ENCODE assay signal across 16 cellular contexts in the genomic region with DNA sequence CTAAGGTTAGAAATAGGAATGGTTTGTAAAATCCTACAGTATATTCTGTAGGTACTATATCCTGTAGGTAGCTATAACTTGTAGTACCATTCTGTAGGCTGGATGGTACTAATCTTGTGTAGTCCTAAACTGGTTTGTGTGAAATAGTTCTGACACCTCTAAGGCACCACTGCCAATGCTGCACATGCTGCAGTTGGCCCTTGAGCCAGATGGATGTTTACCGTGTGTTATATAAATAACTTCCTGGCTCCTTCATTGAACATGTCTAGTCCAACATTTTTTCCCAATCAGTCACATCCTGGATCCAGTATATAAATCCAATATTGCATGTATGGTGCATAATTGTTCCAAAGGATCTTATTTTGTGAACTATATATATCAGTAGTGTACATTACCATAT.
DNase-seq lines count a peak whose midpoint lies in the region; ATAC-seq and TF ChIP-seq lines count a peak whose summit lies in the region.
"Had no signal": no experiment of that assay in that cellular context is flagged by ENCODE, and none has a peak within 500 bp of the region (broad histone marks: within the 10 kb centered on the region; RNA-seq: fewer than 3 reads in every experiment).

No MANE protein-coding gene starts in this region.

- DNase-seq in A172 (ENCODE audit: low spot score), result peak; percentile 51
- DNase-seq in SK-N-SH, result no peak
- DNase-seq in foreskin fibroblast, result peak; percentile 63 to 79
- no peak for DNase-seq in NCI-H82 treated with DMSO at 0.1 percent for 48 hours (lab: John Stamatoyannopoulos, UW; ENCODE audit: unreplicated experiment)
- DNase-seq in SKM-1 (lab: John Stamatoyannopoulos, UW; ENCODE audit: unreplicated experiment), result no peak
- DNase-seq: activated CD8-positive, alpha-beta T cell treated with anti-CD3 and anti-CD28 coated beads for 36 hours; activated naive CD4-positive, alpha-beta T cell treated with Interleukin-2 at 50 U/mL for 16 hours; DND-41; left ventricle myocardium inferior; T-helper 9 cell; upper lobe of right lung had no signal

- TF ChIP-seq EP300 in SK-N-SH (IDR thresholded peaks at IDR 0.05; ENCODE audit: borderline replicate concordance in 1 of 2, low read depth in 1 of 2, low read length in 1 of 2), result no peak

- no peak for TF ChIP-seq RAD21 in SK-N-SH (IDR thresholded peaks at IDR 0.05; ENCODE audit: low read length)

- H3K4me3 ChIP-seq in HEK293 (ENCODE audit: low read depth, low read length) (no peak overlapping the region), SK-N-SH (ENCODE audit: low read depth in 2 of 2, low read length in 1 of 2) (no peak overlapping the region), foreskin fibroblast (ENCODE audit: low read depth in 1 of 2, low read length in 2 of 2) (no peak overlapping the region)
- H3K4me3 ChIP-seq: left ventricle myocardium inferior, upper lobe of right lung had no signal

- 25% methylated on average over 1 of the region's 1 CpG for WGBS in SK-N-SH (ENCODE audit: low lambda C conversion rate)

- H3K27ac ChIP-seq in HEK293 (ENCODE audit: extremely low read depth, low read depth, low read length) (no peak overlapping the region), SK-N-SH (ENCODE audit: low read depth in 2 of 2, low read length in 1 of 2) (peak overlapping the region in 1 of 2 experiments; percentile 13; a peak in 1 of 4 replicates)
- H3K27ac ChIP-seq: left ventricle myocardium inferior, upper lobe of right lung had no signal

- H3K36me3 ChIP-seq in HEK293 (ENCODE audit: control insufficient read depth in 2 of 2, insufficient read depth in 1 of 2, low read length in 2 of 2) (peaks cover 11 to 18% of the 10 kb centered on the region in 2 experiments), SK-N-SH (replicated peaks in 1 of 2; ENCODE audit: control insufficient read depth in 1 of 2, insufficient read depth in 2 of 2, low read length in 1 of 2) (peaks cover 9 to 19% of the 10 kb centered on the region in 2 experiments)

- no peaks in the 10 kb centered on the region for H3K79me2 ChIP-seq in SK-N-SH (ENCODE audit: insufficient read depth)

- no peaks in the 10 kb centered on the region for H4K20me1 ChIP-seq in SK-N-SH (ENCODE audit: insufficient read depth)

- no peak overlapping the region for H3K9ac ChIP-seq in SK-N-SH

- H3K4me1 ChIP-seq in HEK293 (ENCODE audit: control insufficient read depth, insufficient read depth, low read length) (peaks cover 5% of the 10 kb centered on the region; the same call in 1 of the 2 replicates), SK-N-SH (ENCODE audit: control insufficient read depth in 1 of 2, insufficient read depth in 2 of 2, low read depth in 1 of 2, low read length in 1 of 2) (peaks cover 9 to 28% of the 10 kb centered on the region in 2 experiments; a peak in 2 of 4 replicates)
- H3K4me1 ChIP-seq: upper lobe of right lung had no signal

- H3K4me2 ChIP-seq in SK-N-SH, result no peak overlapping the region

- ATAC-seq in GM21717 (IDR thresholded peaks at IDR 0.05; ENCODE audit: unreplicated experiment) (no peak), HG03025 (IDR thresholded peaks at IDR 0.05; ENCODE audit: low FRiP score, unreplicated experiment) (no peak)
- ATAC-seq: activated CD8-positive, alpha-beta T cell treated with anti-CD3 and anti-CD28 coated beads for 36 hours; HCT116; upper lobe of right lung had no signal

- no peak for TF ChIP-seq CTCF in HEK293 (tag by site-specific recombination; IDR thresholded peaks at IDR 0.05)
- TF ChIP-seq CTCF in SK-N-SH (IDR thresholded peaks at IDR 0.05), result no peak
- no peak for TF ChIP-seq CTCF in foreskin fibroblast (IDR thresholded peaks at IDR 0.05; ENCODE audit: low read depth, low read length)

- no peak overlapping the region for H2AFZ ChIP-seq in SK-N-SH (ENCODE audit: low read depth)

- POLR2A ChIA-PET in HEK293 (lab: Yijun Ruan, JAX) (no interaction called here), SK-N-SH (lab: Yijun Ruan, JAX) (no interaction called here)

- CTCF ChIA-PET in HEK293 (lab: Yijun Ruan, JAX), result interaction anchor here (0.6 to 1.3 kb wide), 2 partner anchors 22 to 645 kb away, joined by 3 to 4 read pairs; no protein-coding TSS in a partner anchor
- CTCF ChIA-PET in SK-N-SH (lab: Yijun Ruan, JAX), result interaction anchor here (0.5 kb wide), 1 partner anchor 44 kb away, joined by 3 read pairs; no protein-coding TSS in a partner anchor

- peaks cover 24% of the 10 kb centered on the region for H3F3A ChIP-seq in SK-N-SH (replicated peaks; ENCODE audit: insufficient read depth)

- H3K9me2 ChIP-seq in SK-N-SH, result no peaks in the 10 kb centered on the region

- H3K9me3 ChIP-seq in HEK293 (ENCODE audit: control insufficient read depth, insufficient read depth, low read depth, low read length), result no peaks in the 10 kb centered on the region
- H3K9me3 ChIP-seq in SK-N-SH, result no peaks in the 10 kb centered on the region
- H3K9me3 ChIP-seq: left ventricle myocardium inferior, neutrophil, upper lobe of right lung had no signal

- no peaks in the 10 kb centered on the region for H3K27me3 ChIP-seq in SK-N-SH (ENCODE audit: insufficient read depth)
- H3K27me3 ChIP-seq: neutrophil, upper lobe of right lung had no signal

TF ChIP-seq in HEK293, 187 proteins besides CTCF, POLR2A, EP300 and RAD21:
- peak; percentile 27; the same call in 1 of the 2 replicates for TF ChIP-seq ZNF350 (tag by site-specific recombination; IDR thresholded peaks at IDR 0.05)
- no peak for TF ChIP-seq ZNF184 (tag by site-specific recombination; IDR thresholded peaks at IDR 0.05)
- TF ChIP-seq ZNF560 (tag by site-specific recombination; IDR thresholded peaks at IDR 0.05; ENCODE audit: borderline replicate concordance), result no peak
TF ChIP-seq in HEK293: peak in this region for 1.

TF ChIP-seq in SK-N-SH, 30 proteins besides CTCF, POLR2A, EP300 and RAD21:
- TF ChIP-seq, protein P1, sequence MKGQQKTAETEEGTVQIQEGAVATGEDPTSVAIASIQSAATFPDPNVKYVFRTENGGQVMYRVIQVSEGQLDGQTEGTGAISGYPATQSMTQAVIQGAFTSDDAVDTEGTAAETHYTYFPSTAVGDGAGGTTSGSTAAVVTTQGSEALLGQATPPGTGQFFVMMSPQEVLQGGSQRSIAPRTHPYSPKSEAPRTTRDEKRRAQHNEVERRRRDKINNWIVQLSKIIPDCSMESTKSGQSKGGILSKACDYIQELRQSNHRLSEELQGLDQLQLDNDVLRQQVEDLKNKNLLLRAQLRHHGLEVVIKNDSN (IDR thresholded peaks at IDR 0.05; ENCODE audit: borderline replicate concordance, low read depth), result no peak
- TF ChIP-seq, protein P2, sequence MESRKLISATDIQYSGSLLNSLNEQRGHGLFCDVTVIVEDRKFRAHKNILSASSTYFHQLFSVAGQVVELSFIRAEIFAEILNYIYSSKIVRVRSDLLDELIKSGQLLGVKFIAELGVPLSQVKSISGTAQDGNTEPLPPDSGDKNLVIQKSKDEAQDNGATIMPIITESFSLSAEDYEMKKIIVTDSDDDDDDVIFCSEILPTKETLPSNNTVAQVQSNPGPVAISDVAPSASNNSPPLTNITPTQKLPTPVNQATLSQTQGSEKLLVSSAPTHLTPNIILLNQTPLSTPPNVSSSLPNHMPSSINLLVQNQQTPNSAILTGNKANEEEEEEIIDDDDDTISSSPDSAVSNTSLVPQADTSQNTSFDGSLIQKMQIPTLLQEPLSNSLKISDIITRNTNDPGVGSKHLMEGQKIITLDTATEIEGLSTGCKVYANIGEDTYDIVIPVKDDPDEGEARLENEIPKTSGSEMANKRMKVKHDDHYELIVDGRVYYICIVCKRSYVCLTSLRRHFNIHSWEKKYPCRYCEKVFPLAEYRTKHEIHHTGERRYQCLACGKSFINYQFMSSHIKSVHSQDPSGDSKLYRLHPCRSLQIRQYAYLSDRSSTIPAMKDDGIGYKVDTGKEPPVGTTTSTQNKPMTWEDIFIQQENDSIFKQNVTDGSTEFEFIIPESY (IDR thresholded peaks at IDR 0.05; ENCODE audit: borderline replicate concordance, low read depth), result no peak
- TF ChIP-seq NFIC (IDR thresholded peaks at IDR 0.05; ENCODE audit: borderline replicate concordance), result peak; percentile 32; the same call in 1 of the 2 replicates
- no peak for TF ChIP-seq TAF1 (IDR thresholded peaks at IDR 0.05; ENCODE audit: borderline replicate concordance, low read depth, low read length)
- TF ChIP-seq, protein P3, sequence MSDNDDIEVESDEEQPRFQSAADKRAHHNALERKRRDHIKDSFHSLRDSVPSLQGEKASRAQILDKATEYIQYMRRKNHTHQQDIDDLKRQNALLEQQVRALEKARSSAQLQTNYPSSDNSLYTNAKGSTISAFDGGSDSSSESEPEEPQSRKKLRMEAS (IDR thresholded peaks at IDR 0.05; ENCODE audit: low read depth), result 0 out of 2 replicates have a peak, but pooled peaks have one; percentile 17
- no peak for TF ChIP-seq JUND (IDR thresholded peaks at IDR 0.05)

Comparison
In these comparisons a context has a peak if more than half of its experiments do, and no peak if none do; other contexts are left out.
1. DNase-seq: peak in A172 (single experiment) and foreskin fibroblast (2 of 2); none in SK-N-SH (single experiment), NCI-H82 treated with DMSO at 0.1 percent for 48 hours (single experiment) and SKM-1 (single experiment).